In genomic region chr19:16293133-16294085, GRCh38 we compare ENCODE assay signal across 9 cellular contexts. TPM values are rescaled to one million over a fixed set of nuclear protein-coding genes. Genes with fewer than 3 reads are reported as not detected.
DNase-seq lines count a peak whose midpoint lies in the region; ATAC-seq and TF ChIP-seq lines count a peak whose summit lies in the region.
"Had no signal": no experiment of that assay in that cellular context is flagged by ENCODE, and none has a peak within 500 bp of the region (broad histone marks: within the 10 kb centered on the region; RNA-seq: fewer than 3 reads in every experiment).

No MANE protein-coding gene starts in this region.

- ATAC-seq in omental fat pad (ENCODE audit: low FRiP score) (peak; percentile 87), GM19328 (IDR thresholded peaks at IDR 0.05; ENCODE audit: unreplicated experiment) (no peak), GM19452 (IDR thresholded peaks at IDR 0.05; ENCODE audit: unreplicated experiment) (no peak)

- H3K4me3 ChIP-seq in epithelial cell of esophagus (ENCODE audit: low read length): no peak overlapping the region

- TF ChIP-seq CTCF in epithelial cell of esophagus (IDR thresholded peaks at IDR 0.05; ENCODE audit: insufficient read depth, low read depth, low read length, missing control alignments) (no peak), omental fat pad (IDR thresholded peaks at IDR 0.05) (no peak)

- DNase-seq in CD1c-positive myeloid dendritic cell (ENCODE audit: extremely low spot score) (peak; percentile 10), OCI-M1 (lab: John Stamatoyannopoulos, UW) (peak; percentile 80), epithelial cell of esophagus (ENCODE audit: low read depth) (peak; percentile 8), omental fat pad (ENCODE audit: low spot score) (peak; percentile 51), NCI-H1436 (lab: John Stamatoyannopoulos, UW) (no peak), T-helper 1 cell (no peak)
- DNase-seq: naive B cell had no signal

RNA-seq across cellular contexts. Expression of gene KLF2, which starts 31.2 kb away (rescaled TPM):
- 100 to 1,000 TPM in 2 of 4 donors, 10 to 100 TPM in 2; 61.1 to 160 (median 85.9) TPM for total RNA-seq in omental fat pad

Comparison
In these comparisons a context has a peak if more than half of its experiments do, and no peak if none do; other contexts are left out.
1. DNase-seq: peak in CD1c-positive myeloid dendritic cell (single experiment), OCI-M1 (single experiment), epithelial cell of esophagus (single experiment) and omental fat pad (single experiment); none in NCI-H1436 (single experiment) and T-helper 1 cell (0 of 5).